ENCODE assay signal across 29 cellular contexts in genomic region chr4:61820136-61820535, GRCh38.
"Had no signal": no experiment of that assay in that cellular context is flagged by ENCODE, and none has a peak within 500 bp of the region (broad histone marks: within the 10 kb centered on the region; RNA-seq: fewer than 3 reads in every experiment).

No MANE protein-coding gene starts in this region.

- H3K4me1 ChIP-seq: Peyer's patch, SJSA1 had no signal

- H3K27me3 ChIP-seq: Peyer's patch, SJSA1 had no signal

- H3K4me3 ChIP-seq: Peyer's patch, SJSA1 had no signal

- H3K9me3 ChIP-seq: Peyer's patch, SJSA1 had no signal

- H3K36me3 Mint-ChIP-seq: T-cell had no signal

- H3K36me3 ChIP-seq: Peyer's patch, SJSA1 had no signal

- H3K4me2 ChIP-seq: KMS-11 had no signal

- H3K9ac ChIP-seq: KMS-11 had no signal

- H3K27ac ChIP-seq: KMS-11, Peyer's patch, SJSA1 had no signal

- H3K27ac Mint-ChIP-seq: T-cell had no signal

- H3K4me3 Mint-ChIP-seq: T-cell had no signal

- DNase-seq: Karpas-422, KBM-7, MM.1S, MV-4-11, NCI-H1092 treated with DMSO at 0.1 percent for 48 hours, NCI-H1105 treated with DMSO at 0.1 percent for 48 hours, NCI-H1417, NCI-H1436 treated with DMSO at 0.1 percent for 48 hours, NCI-H1694 treated with DMSO at 0.1 percent for 48 hours, NCI-H187 treated with DMSO at 0.1 percent for 48 hours, NCI-H2029, NCI-H2081, NCI-H2171 treated with DMSO at 0.1 percent for 48 hours, NCI-H2227 treated with DMSO at 0.1 percent for 48 hours, NCI-H345, NCI-H446, NCI-H510A treated with DMSO at 0.1 percent for 48 hours, NCI-H524 treated with DMSO at 0.1 percent for 48 hours, NCI-H526 treated with DMSO at 0.1 percent for 48 hours, NCI-H748 treated with DMSO at 0.1 percent for 48 hours, NCI-H82, Peyer's patch, Right ventricle myocardium superior, RPMI8226, SHP77 treated with DMSO at 0.1 percent for 48 hours, T-cell had no signal

- H3K4me1 Mint-ChIP-seq: T-cell had no signal

- ATAC-seq: SK-N-SH treated with all-trans-retinoic acid at 6 μM for 48 hours, T-cell had no signal

- H3K27me3 Mint-ChIP-seq: T-cell had no signal
